Comparison of ENCODE assay signal across 8 cellular contexts in the genomic region with DNA sequence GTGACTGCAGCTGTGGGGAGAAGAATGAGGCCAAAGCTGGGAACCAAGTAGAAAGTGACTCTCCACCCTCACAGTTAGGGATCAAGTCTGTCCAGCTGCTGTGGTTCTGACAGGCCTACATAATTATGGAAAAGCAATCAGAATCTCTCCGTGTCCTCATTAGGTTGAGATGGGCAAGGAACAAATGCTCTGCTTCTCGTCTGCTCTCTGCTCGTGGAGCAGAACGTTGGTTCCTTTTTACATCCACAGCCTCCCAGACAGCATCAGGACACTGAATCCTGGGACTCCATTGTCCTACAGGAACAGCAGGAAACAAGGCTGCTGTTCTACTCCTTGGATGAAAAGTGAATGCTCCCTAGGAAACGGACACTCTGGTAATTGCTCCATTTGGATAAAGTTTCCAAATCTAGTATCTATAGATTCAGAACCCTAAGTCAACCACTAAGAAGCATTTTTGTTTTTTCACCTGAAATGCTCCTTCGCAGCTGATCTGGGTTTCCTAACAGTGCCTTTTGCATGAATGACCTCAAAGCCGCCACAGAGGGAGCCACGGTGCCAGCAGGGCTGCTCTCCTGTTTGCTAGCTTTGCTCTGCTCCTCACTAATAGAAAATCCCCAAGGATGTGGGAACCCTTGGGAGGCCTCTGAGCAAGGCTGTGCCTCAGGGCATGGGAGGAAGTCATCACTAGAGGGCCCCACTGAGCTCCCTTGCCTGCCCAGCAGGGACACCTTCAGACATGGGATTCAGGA.
A peak's percentile ranks its signal among the peaks of the same experiment; 100 is the strongest.
DNase-seq lines count a peak whose midpoint lies in the region; ATAC-seq and TF ChIP-seq lines count a peak whose summit lies in the region.

No MANE protein-coding gene starts in this region.

- H3K9me3 ChIP-seq in RWPE2 (ENCODE audit: severe bottlenecking) = no peaks in the 10 kb centered on the region
- H3K9me3 ChIP-seq in esophagus squamous epithelium = no peaks in the 10 kb centered on the region
- no peaks in the 10 kb centered on the region for H3K9me3 ChIP-seq in neural cell (ENCODE audit: low read length)

- TF ChIP-seq POLR2A in esophagus squamous epithelium (IDR thresholded peaks at IDR 0.05) = no peak

- no peaks in the 10 kb centered on the region for H3K79me2 ChIP-seq in neural cell (replicated peaks; ENCODE audit: insufficient read depth, low read length)

- H3K4me2 ChIP-seq in neural cell (ENCODE audit: low read length) = no peak overlapping the region

- H3K27ac ChIP-seq in RWPE2 (ENCODE audit: poor library complexity, severe bottlenecking) (no peak overlapping the region), esophagus squamous epithelium (no peak overlapping the region), neural cell (ENCODE audit: low read length) (no peak overlapping the region)

- 83 to 85% methylated on average over 5 to 6 of the region's 8 CpGs for WGBS in esophagus squamous epithelium, 2 donors

- no peak for TF ChIP-seq RAD21 in neural cell (conservative IDR thresholded peaks at IDR 0.05)

- H3K9ac ChIP-seq in neural cell (ENCODE audit: low read length) = no peak overlapping the region

- ATAC-seq in RWPE2 (ENCODE audit: low read depth) (peak; percentile 82), HG03135 (IDR thresholded peaks at IDR 0.05; ENCODE audit: unreplicated experiment) (no peak), HG03342 (IDR thresholded peaks at IDR 0.05; ENCODE audit: unreplicated experiment) (no peak)

- H3K27me3 ChIP-seq in RWPE2 (ENCODE audit: insufficient read depth, poor library complexity, severe bottlenecking) (no peaks in the 10 kb centered on the region), esophagus squamous epithelium (no peaks in the 10 kb centered on the region), neural cell (ENCODE audit: insufficient read depth, low read depth, low read length) (no peaks in the 10 kb centered on the region)

- H3K4me1 ChIP-seq in RWPE2 (ENCODE audit: insufficient read depth, poor library complexity, severe bottlenecking) (no peaks in the 10 kb centered on the region), esophagus squamous epithelium (no peaks in the 10 kb centered on the region)

- H3K36me3 ChIP-seq in RWPE2 (ENCODE audit: low read depth) (no peaks in the 10 kb centered on the region), esophagus squamous epithelium (no peaks in the 10 kb centered on the region), neural cell (ENCODE audit: insufficient read depth, low read length) (no peaks in the 10 kb centered on the region)

- TF ChIP-seq CTCF in RWPE2 (IDR thresholded peaks at IDR 0.05; ENCODE audit: poor library complexity, severe bottlenecking) = peak; percentile 66
- TF ChIP-seq CTCF in esophagus squamous epithelium (IDR thresholded peaks at IDR 0.05) = peak in 5 of 6 experiments; percentile 23 to 59 (median 46)
- TF ChIP-seq CTCF in neural cell (IDR thresholded peaks at IDR 0.05; ENCODE audit: poor library complexity, severe bottlenecking) = peak; percentile 33

- H3K9me2 ChIP-seq in neural cell (ENCODE audit: insufficient read depth, low read length) = no peaks in the 10 kb centered on the region

- H2AFZ ChIP-seq in neural cell (ENCODE audit: low read depth, low read length) = no peak overlapping the region

- DNase-seq in GM03348 (ENCODE audit: low spot score) (peak; percentile 24), LoVo (ENCODE audit: low spot score) (peak; percentile 43), RWPE2 (ENCODE audit: low spot score) (no peak), esophagus squamous epithelium (lab: John Stamatoyannopoulos, UW) (no peak), NK-92 (lab: John Stamatoyannopoulos, UW; ENCODE audit: unreplicated experiment) (no peak)

- H4K20me1 ChIP-seq in neural cell (ENCODE audit: insufficient read depth) = no peaks in the 10 kb centered on the region

- no peak overlapping the region for H3K4me3 ChIP-seq in RWPE2 (ENCODE audit: severe bottlenecking)
- no peak overlapping the region for H3K4me3 ChIP-seq in esophagus squamous epithelium
- no peak overlapping the region for H3K4me3 ChIP-seq in neural cell (ENCODE audit: low read length)

- no peak for TF ChIP-seq EP300 in neural cell (conservative IDR thresholded peaks at IDR 0.05; ENCODE audit: poor library complexity, severe bottlenecking)

- intact Hi-C loops in esophagus squamous epithelium (cut with DNase I) = no loop called here

- H3F3A ChIP-seq in neural cell (ENCODE audit: insufficient read depth, low read length, poor library complexity, severe bottlenecking) = no peaks in the 10 kb centered on the region

TF ChIP-seq in neural cell, 6 proteins besides CTCF, POLR2A, EP300 and RAD21:
- TF ChIP-seq MXI1 (conservative IDR thresholded peaks at IDR 0.05; ENCODE audit: poor library complexity, severe bottlenecking) (no peak), EZH2 (IDR thresholded peaks at IDR 0.05; ENCODE audit: borderline replicate concordance, insufficient read depth, low read length, poor library complexity, severe bottlenecking) (no peak), POLR2AphosphoS5 (IDR thresholded peaks at IDR 0.05) (no peak), TAF1 (IDR thresholded peaks at IDR 0.05; ENCODE audit: low read depth) (no peak), REST (IDR thresholded peaks at IDR 0.05; ENCODE audit: borderline replicate concordance) (no peak), SMC3 (conservative IDR thresholded peaks at IDR 0.05; ENCODE audit: poor library complexity) (no peak)

Comparison
In these comparisons a context has a peak if more than half of its experiments do, and no peak if none do; other contexts are left out.
1. DNase-seq: peak in GM03348 (single experiment) and LoVo (single experiment); none in RWPE2 (single experiment), esophagus squamous epithelium (single experiment) and NK-92 (single experiment).
2. Peak in every context shown above with its lines, with median percentiles within 50 percentile points of each other: CTCF ChIP-seq.